ENCODE assay signal across 9 cellular contexts in genomic region chr6:130260614-130261241, GRCh38. TPM values are rescaled to one million over a fixed set of nuclear protein-coding genes. Genes with fewer than 3 reads are reported as not detected.
DNase-seq lines count a peak whose midpoint lies in the region; ATAC-seq and TF ChIP-seq lines count a peak whose summit lies in the region.
"Not testable (repeated sequence)": the region's sequence is repeated elsewhere in the genome, so short reads cannot be mapped to it uniquely, and the experiment has no call there.
"Had no signal": no experiment of that assay in that cellular context is flagged by ENCODE, and none has a peak within 500 bp of the region (broad histone marks: within the 10 kb centered on the region; RNA-seq: fewer than 3 reads in every experiment).

No MANE protein-coding gene starts in this region.

- peak; percentile 5 for DNase-seq in activated CD4-positive, alpha-beta T cell treated with anti-CD3 and anti-CD28 coated beads for 36 hours
- DNase-seq in activated naive CD8-positive, alpha-beta T cell treated with anti-CD3 and anti-CD28 coated beads, Interleukin-2, amount 10 ng/mL, durations not matched to agents 7 days and 5 days = peak; percentile 31
- peak; percentile 70 for DNase-seq in spleen

- H3K36me3 ChIP-seq in spleen = not testable (repeated sequence)

- H3K27ac ChIP-seq in spleen = peak overlapping the region in 7 of 8 donors; percentile 23 to 82 (median 63)

- H3K4me1 ChIP-seq in spleen = peaks cover 0 to 12% (median 8%) of the 10 kb centered on the region in 6 donors

- H3K9me3 Mint-ChIP-seq in activated CD4-positive, alpha-beta T cell treated with anti-CD3 and anti-CD28 coated beads for 36 hours (ENCODE audit: low read depth) = not testable (repeated sequence)
- peaks cover 25% of the 10 kb centered on the region for H3K9me3 Mint-ChIP-seq in activated naive CD8-positive, alpha-beta T cell treated with anti-CD3 and anti-CD28 coated beads, Interleukin-2, amount 10 ng/mL, durations not matched to agents 7 days and 5 days

- not testable (repeated sequence) for H3K27me3 Mint-ChIP-seq in activated CD4-positive, alpha-beta T cell treated with anti-CD3 and anti-CD28 coated beads for 36 hours; activated naive CD8-positive, alpha-beta T cell treated with anti-CD3 and anti-CD28 coated beads, Interleukin-2, amount 10 ng/mL, durations not matched to agents 7 days and 5 days

- H3K27me3 ChIP-seq in spleen (replicated peaks in 1 of 7) = not testable (repeated sequence)

- H3K9me3 ChIP-seq in spleen = not testable (repeated sequence)

- TF ChIP-seq POLR2A in spleen (IDR thresholded peaks at IDR 0.05) = not testable (repeated sequence)

- intact Hi-C loops in activated CD4-positive, alpha-beta T cell treated with anti-CD3 and anti-CD28 coated beads for 36 hours (cut with DNase I, micrococcal nuclease); spleen (cut with DNase I; ENCODE audit: low total_unique reads): not testable (repeated sequence)

- peak overlapping the region; percentile 47 for H3K27ac Mint-ChIP-seq in activated CD4-positive, alpha-beta T cell treated with anti-CD3 and anti-CD28 coated beads for 36 hours
- peak overlapping the region; percentile 81 for H3K27ac Mint-ChIP-seq in activated naive CD8-positive, alpha-beta T cell treated with anti-CD3 and anti-CD28 coated beads, Interleukin-2, amount 10 ng/mL, durations not matched to agents 7 days and 5 days

- not testable (repeated sequence) for H3K36me3 Mint-ChIP-seq in activated CD4-positive, alpha-beta T cell treated with anti-CD3 and anti-CD28 coated beads for 36 hours (ENCODE audit: low read depth)
- H3K36me3 Mint-ChIP-seq in activated naive CD8-positive, alpha-beta T cell treated with anti-CD3 and anti-CD28 coated beads, Interleukin-2, amount 10 ng/mL, durations not matched to agents 7 days and 5 days = peaks cover 34% of the 10 kb centered on the region

- peak; percentile 38 for ATAC-seq in GM19035 (IDR thresholded peaks at IDR 0.05; ENCODE audit: unreplicated experiment)
- peak; percentile 36 for ATAC-seq in GM21619 (IDR thresholded peaks at IDR 0.05; ENCODE audit: unreplicated experiment)
- ATAC-seq in HG02981 (IDR thresholded peaks at IDR 0.05; ENCODE audit: unreplicated experiment) = peak; percentile 35
- ATAC-seq in HG03521 (IDR thresholded peaks at IDR 0.05; ENCODE audit: unreplicated experiment) = peak; percentile 37
- not testable (repeated sequence) for ATAC-seq in activated CD4-positive, alpha-beta T cell treated with anti-CD3 and anti-CD28 coated beads for 36 hours; activated naive CD8-positive, alpha-beta T cell treated with anti-CD3 and anti-CD28 coated beads, Interleukin-2, amount 10 ng/mL, durations not matched to agents 7 days and 5 days (ENCODE audit: low read depth)

- CTCF ChIA-PET in activated CD4-positive, alpha-beta T cell treated with anti-CD3 and anti-CD28 coated beads for 36 hours (lab: Charles Lee) = not testable (repeated sequence)

- peak overlapping the region; percentile 35 for H3K4me3 Mint-ChIP-seq in activated CD4-positive, alpha-beta T cell treated with anti-CD3 and anti-CD28 coated beads for 36 hours
- peak overlapping the region; percentile 51 for H3K4me3 Mint-ChIP-seq in activated naive CD8-positive, alpha-beta T cell treated with anti-CD3 and anti-CD28 coated beads, Interleukin-2, amount 10 ng/mL, durations not matched to agents 7 days and 5 days

- WGBS in spleen, 5 donors = 47 to 85% (median 67%) methylated on average over 12 to 15 of the region's 15 CpGs

- POLR2A ChIA-PET in activated CD4-positive, alpha-beta T cell treated with anti-CD3 and anti-CD28 coated beads for 36 hours (lab: Charles Lee); activated naive CD8-positive, alpha-beta T cell treated with anti-CD3 and anti-CD28 coated beads, Interleukin-2, amount 10 ng/mL, durations not matched to agents 7 days and 5 days (lab: Charles Lee): not testable (repeated sequence)

- H3K4me3 ChIP-seq in GM08714 (ENCODE audit: low read length) (peak overlapping the region; percentile 53; the same call in 1 of the 2 replicates), spleen (peak overlapping the region in 3 of 8 donors; percentile 3 to 59 (median 15))

- not testable (repeated sequence) for TF ChIP-seq CTCF in spleen (IDR thresholded peaks at IDR 0.05 in 8 of 11, conservative IDR thresholded peaks at IDR 0.05 in 3 of 11)

- peaks cover 24% of the 10 kb centered on the region for H3K4me1 Mint-ChIP-seq in activated CD4-positive, alpha-beta T cell treated with anti-CD3 and anti-CD28 coated beads for 36 hours
- peaks cover 23% of the 10 kb centered on the region for H3K4me1 Mint-ChIP-seq in activated naive CD8-positive, alpha-beta T cell treated with anti-CD3 and anti-CD28 coated beads, Interleukin-2, amount 10 ng/mL, durations not matched to agents 7 days and 5 days

RNA-seq across cellular contexts. Expression of gene SAMD3, which starts 38.0 kb away (rescaled TPM):
- 1 to 10 TPM; 1.8 to 2.4 TPM for total RNA-seq in activated CD4-positive, alpha-beta T cell treated with anti-CD3 and anti-CD28 coated beads for 36 hours
- total RNA-seq in activated naive CD8-positive, alpha-beta T cell treated with anti-CD3 and anti-CD28 coated beads, Interleukin-2, amount 10 ng/mL, durations not matched to agents 7 days and 5 days = 10 to 100 TPM; 51.0 to 52.6 TPM
- 10 to 100 TPM; 10.7 to 31.4 (median 17.5) TPM for total RNA-seq in spleen
- 1 to 10 TPM; 2.1 to 3.1 (median 3.0) TPM for polyA plus RNA-seq in spleen
- total RNA-seq: H4 had no signal

Comparison
In these comparisons a context has a peak if more than half of its experiments do, and no peak if none do; other contexts are left out.
1. DNase-seq: peak in every context shown above with its lines; median percentile 70 in spleen; 31 in activated naive CD8-positive, alpha-beta T cell treated with anti-CD3 and anti-CD28 coated beads, Interleukin-2, amount 10 ng/mL, durations not matched to agents 7 days and 5 days; 5 in activated CD4-positive, alpha-beta T cell treated with anti-CD3 and anti-CD28 coated beads for 36 hours.